10 cellular contexts compared by ENCODE assay signal in the genomic region with DNA sequence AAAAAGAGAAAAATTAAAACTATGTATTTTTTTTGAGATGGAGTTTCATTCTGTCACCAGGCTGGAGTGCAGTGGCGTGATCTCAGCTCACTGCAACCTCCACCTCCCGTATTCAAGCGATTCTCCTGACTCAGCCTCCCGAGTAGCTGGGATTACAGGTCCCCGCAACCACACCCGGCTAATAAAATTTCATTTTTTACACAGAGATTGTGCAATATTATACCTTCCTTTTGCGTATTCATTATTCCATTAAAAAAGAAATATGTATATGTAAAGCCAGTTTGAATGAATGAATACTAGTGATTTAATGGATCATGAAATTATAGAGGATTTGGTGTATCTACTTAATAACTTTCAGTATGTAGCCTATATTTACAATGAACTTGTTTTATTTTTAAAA. TPM values are rescaled to one million over a fixed set of nuclear protein-coding genes. Genes with fewer than 3 reads are reported as not detected.
"Had no signal": no experiment of that assay in that cellular context is flagged by ENCODE, and none has a peak within 500 bp of the region (broad histone marks: within the 10 kb centered on the region; RNA-seq: fewer than 3 reads in every experiment).

No MANE protein-coding gene starts in this region.

- DNase-seq: GM23248, GOT3, H7, HFFc6, KG1 had no signal

- H3K4me3 ChIP-seq: GM23248, HAP-1, K562 had no signal

- H3K36me3 ChIP-seq: HAP-1 had no signal

- H3K9ac ChIP-seq: GM23248 had no signal

- H3K27ac ChIP-seq: GM23248 had no signal

- H3K9me3 ChIP-seq: HAP-1 had no signal

- ATAC-seq: HCT116, K562 had no signal

- H2AFZ ChIP-seq: GM23248 had no signal

RNA-seq across cellular contexts. Expression of a gene that starts 38.2 kb away (rescaled TPM):
- total RNA-seq: GM23248, H4, H7, HFFc6, HT-29, K562 had no signal
- polyA plus RNA-seq: GM23248, K562 had no signal

RNA-seq across cellular contexts. Expression of a gene that starts 47.8 kb away (rescaled TPM):
- total RNA-seq: GM23248, H4, H7, HFFc6, HT-29, K562 had no signal
- polyA plus RNA-seq: GM23248 had no signal
